Comparison of ENCODE assay signal across 30 cellular contexts in genomic region chr5:39083968-39084367, GRCh38.
"Had no signal": no experiment of that assay in that cellular context is flagged by ENCODE, and none has a peak within 500 bp of the region (broad histone marks: within the 10 kb centered on the region; RNA-seq: fewer than 3 reads in every experiment).

No MANE protein-coding gene starts in this region.

- ATAC-seq: esophagus mucosa; gastrocnemius medialis; left lobe of liver; mucosa of descending colon; natural killer cell treated with Interleukin-12 subunit alpha and Interleukin-12 subunit beta and Interleukin-15 and Interleukin-18, amount 100 ng/mL, for 72 hours; sciatic nerve; stimulated activated naive CD8-positive, alpha-beta T cell treated with anti-CD3 and anti-CD28 coated beads, Interleukin-15, Interleukin-2, amounts not matched to agents 100 U/mL and 50 U/mL, for 24 hours had no signal

- H3K4me2 ChIP-seq: smooth muscle cell had no signal

- H3K4me3 Mint-ChIP-seq: memory B cell; naive B cell; natural killer cell treated with Interleukin-12 subunit alpha and Interleukin-12 subunit beta and Interleukin-15 and Interleukin-18, amount 100 ng/mL, for 72 hours; neural crest cell; type B pancreatic cell had no signal

- H3K27me3 ChIP-seq: dorsolateral prefrontal cortex, gastrocnemius medialis, right atrium auricular region, testis, tibial artery had no signal

- H3K4me3 ChIP-seq: dorsolateral prefrontal cortex, gastrocnemius medialis, lung, mucosa of descending colon, prostate gland, right atrium auricular region, smooth muscle cell, testis, tibial artery had no signal

- H3K4me1 ChIP-seq: gastrocnemius medialis, prostate gland, right atrium auricular region, testis, tibial artery had no signal

- H3K4me1 Mint-ChIP-seq: neural crest cell had no signal

- H3K27ac Mint-ChIP-seq: memory B cell; naive B cell; natural killer cell treated with Interleukin-12 subunit alpha and Interleukin-12 subunit beta and Interleukin-15 and Interleukin-18, amount 100 ng/mL, for 72 hours; type B pancreatic cell had no signal

- H3K36me3 ChIP-seq: gastrocnemius medialis, prostate gland, right atrium auricular region, tibial artery had no signal

- H3K9me3 Mint-ChIP-seq: natural killer cell treated with Interleukin-12 subunit alpha and Interleukin-12 subunit beta and Interleukin-15 and Interleukin-18, amount 100 ng/mL, for 72 hours; neural crest cell; type B pancreatic cell had no signal

- H3K36me3 Mint-ChIP-seq: memory B cell; naive B cell; natural killer cell treated with Interleukin-12 subunit alpha and Interleukin-12 subunit beta and Interleukin-15 and Interleukin-18, amount 100 ng/mL, for 72 hours; type B pancreatic cell had no signal

- FAIRE-seq: colon, kidney, urothelium cell line had no signal

- DNase-seq: dorsolateral prefrontal cortex; effector CD4-positive, alpha-beta T cell; foreskin fibroblast; gastrocnemius medialis; head of caudate nucleus; kidney; mucosa of descending colon; naive B cell; stimulated activated CD4-positive, alpha-beta T cell treated with anti-CD3 and anti-CD28 coated beads, Interleukin-12 subunit alpha, Interleukin-12 subunit beta, amount 100 ng/mL, for 4 hours; stimulated activated CD4-positive, alpha-beta T cell treated with anti-CD3 and anti-CD28 coated beads, Interleukin-1b, Interleukin-23, amount 100 ng/mL, for 48 hours; stimulated activated CD4-positive, alpha-beta T cell treated with anti-CD3 and anti-CD28 coated beads, Interleukin-4, amount 100 ng/mL, for 1 hour; stimulated activated CD8-positive, alpha-beta memory T cell treated with anti-CD3 and anti-CD28 coated beads, Interleukin-4, amount 100 ng/mL, for 48 hours; stimulated activated naive CD8-positive, alpha-beta T cell treated with anti-CD3 and anti-CD28 coated beads, Interleukin-15, Interleukin-2, amounts not matched to agents 100 U/mL and 50 U/mL, for 24 hours; substantia nigra; testis; tibial artery had no signal

- H3K27ac ChIP-seq: dorsolateral prefrontal cortex, epithelial cell of prostate, gastrocnemius medialis, prostate gland, right atrium auricular region, testis, tibial artery had no signal

- H3K9me3 ChIP-seq: gastrocnemius medialis, mucosa of descending colon, prostate gland, right atrium auricular region, testis, tibial artery had no signal
